8 cellular contexts compared by ENCODE assay signal in the genomic region with DNA sequence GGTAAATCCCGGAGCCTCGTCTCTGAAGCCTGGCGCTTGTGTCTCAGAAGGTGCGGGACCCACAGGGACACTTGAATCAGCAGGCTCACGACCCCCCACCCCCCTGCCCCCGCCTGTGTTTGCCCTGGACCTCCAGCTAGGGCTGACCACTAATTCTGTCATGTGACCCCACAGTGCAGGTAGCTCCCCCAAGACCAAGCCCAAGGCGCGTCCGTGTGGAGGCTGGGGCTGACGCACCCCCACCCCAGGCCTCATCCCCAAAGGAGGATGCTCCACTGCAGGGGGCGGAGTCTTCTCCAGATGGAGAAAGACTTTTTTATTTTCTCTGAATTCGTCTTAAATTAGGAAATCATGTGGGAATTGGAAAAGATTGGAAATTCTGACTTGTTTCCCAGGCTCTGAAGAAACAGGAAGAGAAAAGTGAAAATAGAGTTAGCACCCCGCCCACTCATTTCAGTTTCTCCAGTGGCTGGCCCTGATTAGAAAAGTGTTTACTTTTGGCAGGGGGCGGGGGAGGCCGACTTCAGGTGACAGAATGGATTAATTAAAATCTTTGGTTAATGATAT. TPM values are rescaled to one million over a fixed set of nuclear protein-coding genes. Genes with fewer than 3 reads are reported as not detected.
DNase-seq lines count a peak whose midpoint lies in the region; ATAC-seq, FAIRE-seq and TF ChIP-seq lines count a peak whose summit lies in the region.

No MANE protein-coding gene starts in this region.

- H3K23me2 ChIP-seq in H1 (ENCODE audit: low read depth, low read length) = peaks cover 11% of the 10 kb centered on the region; the same call in 1 of the 2 replicates

- H3K4me2 ChIP-seq in H1 (ENCODE audit: insufficient read depth in 1 of 2, low read depth in 2 of 2, low read length in 2 of 2) = peak overlapping the region; percentile 68 to 88

- FAIRE-seq in H1 (lab: Jason Lieb, UNC) = no peak

- H3K4me3 ChIP-seq in H1 (ENCODE audit: extremely low read depth in 1 of 4, insufficient read depth in 2 of 4, low read depth in 3 of 4, low read length in 4 of 4) (peak overlapping the region; percentile 81 to 86 (median 84)), lung (peak overlapping the region; percentile 79)

- H4K8ac ChIP-seq in H1 (ENCODE audit: extremely low read depth, insufficient read depth, low read length) = no peak overlapping the region

- peaks cover 3% of the 10 kb centered on the region; the same call in 1 of the 2 replicates for H3K79me1 ChIP-seq in H1 (ENCODE audit: low read depth, low read length)

- H3K9ac ChIP-seq in H1 (replicated peaks in 1 of 4; ENCODE audit: extremely low read depth in 1 of 4, low read depth in 3 of 4, low read length in 3 of 4) = peak overlapping the region in 3 of 4 experiments; percentile 52 to 72 (median 62); a peak in 4 of 7 replicates

- H3K36me3 Mint-ChIP-seq in WTC11 = peaks cover 20% of the 10 kb centered on the region

- H3K27me3 Mint-ChIP-seq in WTC11 (ENCODE audit: low read depth) = no peaks in the 10 kb centered on the region; the same call in 1 of the 2 replicates

- H2AFZ ChIP-seq in H1 (ENCODE audit: low read length) = peak overlapping the region; percentile 70

- no peak overlapping the region for H3K56ac ChIP-seq in H1 (replicated peaks; ENCODE audit: insufficient read length, low read depth, low read length)

- peaks cover 0 to 15% of the 10 kb centered on the region in 2 experiments; a peak in 1 of 4 replicates for H3K79me2 ChIP-seq in H1 (ENCODE audit: control insufficient read depth in 1 of 2, insufficient read depth in 2 of 2, low read length in 2 of 2)

- no peaks in the 10 kb centered on the region for H4K20me1 ChIP-seq in H1 (replicated peaks in 1 of 2; ENCODE audit: control insufficient read depth in 1 of 2, insufficient read depth in 2 of 2, low read length in 2 of 2)

- peak overlapping the region; percentile 71 for H3K27ac ChIP-seq in H1 (ENCODE audit: low read depth, low read length)
- H3K27ac ChIP-seq in lung (ENCODE audit: low read depth in 1 of 2, low read length in 1 of 2) = peak overlapping the region; percentile 94 to 99

- POLR2A ChIA-PET in WTC11 (lab: Charles Lee) = interaction anchor here (0.6 to 1.9 kb wide), 7 partner anchors 10 to 869 kb away, joined by 3 to 16 read pairs (median 5); partner anchors contain the start of genes MUS81, PCNX3 and RNASEH2C
- POLR2A ChIA-PET in H1 (lab: Charles Lee; ENCODE audit: partially characterized antibody) = interaction anchor here (0.6 to 8.9 kb wide), 13 partner anchors 10 to 435 kb away, joined by 3 to 58 read pairs (median 4); partner anchors contain the start of genes KAT5 and MUS81

- no peak for TF ChIP-seq EP300 in H1 (IDR thresholded peaks at IDR 0.05; ENCODE audit: borderline replicate concordance in 1 of 2, low read depth in 2 of 2, low read length in 2 of 2)

- H2BK20ac ChIP-seq in H1 (ENCODE audit: low read length) = no peak overlapping the region

- peaks cover 4% of the 10 kb centered on the region for H3K4me1 Mint-ChIP-seq in WTC11

- H3K27ac Mint-ChIP-seq in WTC11 = peak overlapping the region; percentile 46

- no peak for TF ChIP-seq CTCF in WTC11 (IDR thresholded peaks at IDR 0.05)
- TF ChIP-seq CTCF in H1 (IDR thresholded peaks at IDR 0.05; ENCODE audit: control extremely low read depth in 1 of 3, insufficient read depth in 1 of 3, low read depth in 1 of 3, low read length in 3 of 3) = no peak
- TF ChIP-seq CTCF in lung (IDR thresholded peaks at IDR 0.05; ENCODE audit: control extremely low read depth, extremely low read depth) = no peak

- TF ChIP-seq RAD21 in H1 (IDR thresholded peaks at IDR 0.05 in 1 of 2, conservative IDR thresholded peaks at IDR 0.05 in 1 of 2; ENCODE audit: low read depth in 2 of 2, low read length in 2 of 2) = no peak

- no peak overlapping the region for H3K4ac ChIP-seq in H1 (replicated peaks; ENCODE audit: insufficient read length, low read depth, low read length)

- H4K91ac ChIP-seq in H1 (replicated peaks; ENCODE audit: insufficient read length, low read length) = no peak overlapping the region

- CTCF ChIA-PET in WTC11 (lab: Charles Lee) (interaction anchor here (0.7 to 2.6 kb wide), 20 partner anchors 10 to 359 kb away, joined by 3 to 16 read pairs (median 4); partner anchors contain the start of genes CCDC85B, FIBP, KAT5 and MUS81), H1 (lab: Charles Lee; ENCODE audit: partially characterized antibody) (interaction anchor here (0.8 to 2.7 kb wide), 9 partner anchors 10 to 345 kb away, joined by 3 to 10 read pairs (median 3); partner anchors contain the start of gene FIBP)

- no peak overlapping the region for H2BK12ac ChIP-seq in H1 (ENCODE audit: low read depth, low read length)

- H3K4me1 ChIP-seq in H1 (replicated peaks in 1 of 4; ENCODE audit: control insufficient read depth in 3 of 4, insufficient read depth in 4 of 4, low read length in 3 of 4) (peaks cover 0 to 5% (median 2%) of the 10 kb centered on the region in 4 experiments; a peak in 4 of 7 replicates), lung (ENCODE audit: control insufficient read depth in 2 of 2, insufficient read depth in 2 of 2, low read length in 2 of 2) (peaks cover 0 to 6% of the 10 kb centered on the region in 2 donors)

- H3K36me3 ChIP-seq in H1 (ENCODE audit: control insufficient read depth in 2 of 4, insufficient read depth in 4 of 4, low read length in 3 of 4) (peaks cover 6 to 18% (median 14%) of the 10 kb centered on the region in 4 experiments; a peak in 7 of 8 replicates), lung (ENCODE audit: control insufficient read depth in 2 of 2, insufficient read depth in 2 of 2, low read length in 2 of 2) (peaks cover 0 to 27% of the 10 kb centered on the region in 2 donors)

- 16% methylated on average over 13 of the region's 15 CpGs; no CpG with 5 or more reads in 1 of the 2 experiments for WGBS in H1 (ENCODE audit: extremely low coverage in 1 of 2, insufficient coverage in 1 of 2, insufficient read length in 1 of 2, insufficient replicate concordance in 2 of 2, low coverage in 1 of 2, low lambda C conversion rate in 2 of 2, missing lambda C conversion rate in 1 of 2), 2 experiments
- WGBS in lung, 2 donors = 0 to 1% methylated on average over 15 of the region's 15 CpGs

- TF ChIP-seq POLR2A in H1 (IDR thresholded peaks at IDR 0.05; ENCODE audit: control extremely low read depth in 1 of 2, low read depth in 2 of 2, low read length in 2 of 2) = no peak

- peak overlapping the region; percentile 83; the same call in 1 of the 2 replicates for H2BK5ac ChIP-seq in H1 (ENCODE audit: low read depth, low read length)

- no peak overlapping the region for H3K23ac ChIP-seq in H1 (ENCODE audit: insufficient read length)

- peak; percentile 15 for ATAC-seq in HG03457 (IDR thresholded peaks at IDR 0.05; ENCODE audit: unreplicated experiment)
- ATAC-seq in WTC11 = no peak
- peak; percentile 31 for ATAC-seq in lung (ENCODE audit: insufficient read depth, low FRiP score)
- peak; percentile 29 for ATAC-seq in stimulated activated naive CD8-positive, alpha-beta T cell treated with anti-CD3 and anti-CD28 coated beads, Interleukin-15, Interleukin-2, amounts not matched to agents 100 U/mL and 50 U/mL, for 24 hours
- no peak for ATAC-seq in HG03039 (IDR thresholded peaks at IDR 0.05; ENCODE audit: unreplicated experiment)

- H3K14ac ChIP-seq in H1 (ENCODE audit: insufficient read length) = no peak overlapping the region

- H4K5ac ChIP-seq in H1 (ENCODE audit: insufficient read length, low read depth, low read length) = peak overlapping the region; percentile 8

- DNase-seq in activated effector memory CD4-positive, alpha-beta T cell treated with anti-CD3 and anti-CD28 coated beads, Interleukin-2, amount 50 U/mL, for 16 hours = peak; percentile 83
- no peak for DNase-seq in activated effector memory CD4-positive, alpha-beta T cell treated with Interleukin-2 at 50 U/mL for 16 hours
- DNase-seq in WTC11 (ENCODE audit: low spot score) = no peak
- no peak for DNase-seq in H1 (ENCODE audit: low read depth in 1 of 2, low spot score in 2 of 2)
- DNase-seq in lung (ENCODE audit: low spot score) = peak; percentile 56
- peak; percentile 65 for DNase-seq in stimulated activated naive CD8-positive, alpha-beta T cell treated with anti-CD3 and anti-CD28 coated beads, Interleukin-15, Interleukin-2, amounts not matched to agents 100 U/mL and 50 U/mL, for 24 hours

- H2BK15ac ChIP-seq in H1 (ENCODE audit: low read length) = no peak overlapping the region

- H2AK5ac ChIP-seq in H1 (ENCODE audit: low read depth, low read length) = no peak overlapping the region

- H3K18ac ChIP-seq in H1 (ENCODE audit: extremely low read depth, low read length) = no peak overlapping the region

- H2BK120ac ChIP-seq in H1 (replicated peaks; ENCODE audit: low read depth, low read length) = no peak overlapping the region

- peak overlapping the region; percentile 86 for H3K4me3 Mint-ChIP-seq in WTC11

- no peaks in the 10 kb centered on the region for H3K9me3 ChIP-seq in H1 (ENCODE audit: insufficient read depth in 2 of 2, low read depth in 1 of 2, low read length in 1 of 2)
- no peaks in the 10 kb centered on the region for H3K9me3 ChIP-seq in lung (ENCODE audit: control insufficient read depth in 2 of 2, insufficient read depth in 1 of 2, low read length in 1 of 2)

- H3K27me3 ChIP-seq in H1 (replicated peaks in 1 of 4; ENCODE audit: control insufficient read depth in 3 of 4, extremely low read depth in 1 of 4, insufficient read depth in 3 of 4, low read length in 3 of 4) (no peaks in the 10 kb centered on the region), lung (ENCODE audit: control insufficient read depth, insufficient read depth) (no peaks in the 10 kb centered on the region)

- no peaks in the 10 kb centered on the region for H3K9me3 Mint-ChIP-seq in WTC11

RNA-seq across cellular contexts. Expression of gene RELA, which starts 1.0 kb away (rescaled TPM):
- 26.3 to 35.1 TPM (median 29.0 TPM) in 3 replicates for total RNA-seq in WTC11 (2021)
- total RNA-seq in H1 (2021; fragmentation: NEBNext Ultra II Directional; extraction: Animal tissue kit (Norgen Biotek cat#: 25700)) = 25.5 and 27.5 TPM in 2 replicates
- polyA plus RNA-seq in H1 (2011; rRNA removed) = 21.9 and 28.8 TPM in 2 replicates
- polyA plus RNA-seq in H1 (2011; cell fraction: cytosol; rRNA removed) = 13.3 TPM
- polyA plus RNA-seq in H1 (2011; cell fraction: nucleus; rRNA removed) = 67.2 TPM
- 22.2 to 30.9 TPM (median 25.1 TPM) in 4 replicates for polyA plus RNA-seq in H1 (2012, experiment 1 of 2)
- polyA plus RNA-seq in H1 (2012, experiment 2 of 2) = 24.7 TPM
- 23.9 TPM for polyA plus RNA-seq in H1 (2013, experiment 1 of 2)
- polyA plus RNA-seq in H1 (2013, experiment 2 of 2) = 22.6 TPM
- polyA minus RNA-seq in H1 (2011; rRNA and poly(A)+ RNA removed) = 20.0 and 30.6 TPM in 2 replicates
- 13.8 TPM for polyA minus RNA-seq in H1 (2011; cell fraction: cytosol; rRNA and poly(A)+ RNA removed)
- 29.0 TPM for polyA minus RNA-seq in H1 (2011; cell fraction: nucleus; rRNA and poly(A)+ RNA removed)
- 10 to 100 TPM; 50.2 to 72.6 TPM for total RNA-seq in lung
- 10 to 100 TPM; 34.8 to 65.8 TPM for polyA plus RNA-seq in lung

RNA-seq across cellular contexts. Expression of gene SIPA1, which starts 25.8 kb away (rescaled TPM):
- total RNA-seq in WTC11 (2021) (63.3 to 71.7 TPM (median 65.4 TPM) in 3 replicates), lung (10 to 100 TPM; 39.7 to 82.8 TPM)
- total RNA-seq in H1 (2021; fragmentation: NEBNext Ultra II Directional; extraction: Animal tissue kit (Norgen Biotek cat#: 25700)) = 67.5 and 72.2 TPM in 2 replicates
- polyA plus RNA-seq in H1 (2011; rRNA removed) (35.3 and 59.2 TPM in 2 replicates), lung (100 to 1,000 TPM in 1 of 2 donors, 10 to 100 TPM in 1; 82.8 to 102 TPM)
- polyA plus RNA-seq in H1 (2011; cell fraction: cytosol; rRNA removed) = 35.5 TPM
- 111 TPM for polyA plus RNA-seq in H1 (2011; cell fraction: nucleus; rRNA removed)
- polyA plus RNA-seq in H1 (2012, experiment 1 of 2) = 26.3 to 53.9 TPM (median 48.6 TPM) in 4 replicates
- 37.6 TPM for polyA plus RNA-seq in H1 (2012, experiment 2 of 2)
- polyA plus RNA-seq in H1 (2013, experiment 1 of 2) = 74.5 TPM
- polyA plus RNA-seq in H1 (2013, experiment 2 of 2) = 69.1 TPM
- polyA minus RNA-seq in H1 (2011; rRNA and poly(A)+ RNA removed) = 17.6 and 30.3 TPM in 2 replicates
- polyA minus RNA-seq in H1 (2011; cell fraction: cytosol; rRNA and poly(A)+ RNA removed) = 39.3 TPM
- 48.9 TPM for polyA minus RNA-seq in H1 (2011; cell fraction: nucleus; rRNA and poly(A)+ RNA removed)

RNA-seq across cellular contexts. Expression of gene PCNX3, which starts 48.1 kb away (rescaled TPM):
- total RNA-seq in WTC11 (2021) (44.6 to 51.6 TPM (median 45.8 TPM) in 3 replicates), lung (10 to 100 TPM; 13.9 to 53.8 TPM)
- total RNA-seq in H1 (2021; fragmentation: NEBNext Ultra II Directional; extraction: Animal tissue kit (Norgen Biotek cat#: 25700)) = 38.8 and 39.4 TPM in 2 replicates
- polyA plus RNA-seq in H1 (2011; rRNA removed) (27.2 and 45.1 TPM in 2 replicates), lung (10 to 100 TPM; 16.1 to 24.8 TPM)
- polyA plus RNA-seq in H1 (2011; cell fraction: cytosol; rRNA removed) = 17.7 TPM
- polyA plus RNA-seq in H1 (2011; cell fraction: nucleus; rRNA removed) = 108 TPM
- polyA plus RNA-seq in H1 (2012, experiment 1 of 2) = 19.0 to 39.6 TPM (median 33.1 TPM) in 4 replicates
- 28.8 TPM for polyA plus RNA-seq in H1 (2012, experiment 2 of 2)
- polyA plus RNA-seq in H1 (2013, experiment 1 of 2) = 26.5 TPM
- polyA plus RNA-seq in H1 (2013, experiment 2 of 2) = 26.0 TPM
- polyA minus RNA-seq in H1 (2011; rRNA and poly(A)+ RNA removed) = 26.2 and 30.5 TPM in 2 replicates
- polyA minus RNA-seq in H1 (2011; cell fraction: cytosol; rRNA and poly(A)+ RNA removed) = 34.0 TPM
- 46.0 TPM for polyA minus RNA-seq in H1 (2011; cell fraction: nucleus; rRNA and poly(A)+ RNA removed)

RNA-seq across cellular contexts. Expression of gene KAT5, which starts 48.3 kb away (rescaled TPM):
- 44.9 to 56.6 TPM (median 46.0 TPM) in 3 replicates for total RNA-seq in WTC11 (2021)
- total RNA-seq in H1 (2021; fragmentation: NEBNext Ultra II Directional; extraction: Animal tissue kit (Norgen Biotek cat#: 25700)) = 36.4 and 37.4 TPM in 2 replicates
- polyA plus RNA-seq in H1 (2011; rRNA removed) = 26.7 and 35.0 TPM in 2 replicates
- polyA plus RNA-seq in H1 (2011; cell fraction: cytosol; rRNA removed) = 39.6 TPM
- polyA plus RNA-seq in H1 (2011; cell fraction: nucleus; rRNA removed) = 67.1 TPM
- polyA plus RNA-seq in H1 (2012, experiment 1 of 2) = 19.6 to 41.0 TPM (median 38.0 TPM) in 4 replicates
- 26.3 TPM for polyA plus RNA-seq in H1 (2012, experiment 2 of 2)
- polyA plus RNA-seq in H1 (2013, experiment 1 of 2) = 19.6 TPM
- 18.0 TPM for polyA plus RNA-seq in H1 (2013, experiment 2 of 2)
- polyA minus RNA-seq in H1 (2011; rRNA and poly(A)+ RNA removed) = 59.7 and 65.6 TPM in 2 replicates
- 28.3 TPM for polyA minus RNA-seq in H1 (2011; cell fraction: cytosol; rRNA and poly(A)+ RNA removed)
- 48.7 TPM for polyA minus RNA-seq in H1 (2011; cell fraction: nucleus; rRNA and poly(A)+ RNA removed)
- 10 to 100 TPM; 45.3 to 88.6 TPM for total RNA-seq in lung
- polyA plus RNA-seq in lung = 10 to 100 TPM; 70.0 to 95.3 TPM

RNA-seq across cellular contexts. Expression of gene MAP3K11, which starts 49.7 kb away (rescaled TPM):
- total RNA-seq in WTC11 (2021) = 46.1 to 56.1 TPM (median 52.8 TPM) in 3 replicates
- 44.6 and 48.4 TPM in 2 replicates for total RNA-seq in H1 (2021; fragmentation: NEBNext Ultra II Directional; extraction: Animal tissue kit (Norgen Biotek cat#: 25700))
- 30.3 and 45.8 TPM in 2 replicates for polyA plus RNA-seq in H1 (2011; rRNA removed)
- 27.4 TPM for polyA plus RNA-seq in H1 (2011; cell fraction: cytosol; rRNA removed)
- 44.3 TPM for polyA plus RNA-seq in H1 (2011; cell fraction: nucleus; rRNA removed)
- 33.6 to 39.5 TPM (median 37.5 TPM) in 4 replicates for polyA plus RNA-seq in H1 (2012, experiment 1 of 2)
- 31.2 TPM for polyA plus RNA-seq in H1 (2012, experiment 2 of 2)
- 28.0 TPM for polyA plus RNA-seq in H1 (2013, experiment 1 of 2)
- 25.0 TPM for polyA plus RNA-seq in H1 (2013, experiment 2 of 2)
- 17.7 and 26.1 TPM in 2 replicates for polyA minus RNA-seq in H1 (2011; rRNA and poly(A)+ RNA removed)
- polyA minus RNA-seq in H1 (2011; cell fraction: cytosol; rRNA and poly(A)+ RNA removed) = 28.2 TPM
- polyA minus RNA-seq in H1 (2011; cell fraction: nucleus; rRNA and poly(A)+ RNA removed) = 39.8 TPM
- 100 to 1,000 TPM in 1 of 2 donors, 10 to 100 TPM in 1; 60.0 to 108 TPM for total RNA-seq in lung
- polyA plus RNA-seq in lung = 10 to 100 TPM; 68.5 to 80.1 TPM

Comparison
In these comparisons a context has a peak if more than half of its experiments do, and no peak if none do; other contexts are left out.
1. DNase-seq: peak in activated effector memory CD4-positive, alpha-beta T cell treated with anti-CD3 and anti-CD28 coated beads, Interleukin-2, amount 50 U/mL, for 16 hours (single experiment), lung (single experiment) and stimulated activated naive CD8-positive, alpha-beta T cell treated with anti-CD3 and anti-CD28 coated beads, Interleukin-15, Interleukin-2, amounts not matched to agents 100 U/mL and 50 U/mL, for 24 hours (single experiment); none in activated effector memory CD4-positive, alpha-beta T cell treated with Interleukin-2 at 50 U/mL for 16 hours (single experiment), WTC11 (single experiment) and H1 (0 of 2).
2. ATAC-seq: peak in HG03457 (single experiment), lung (single experiment) and stimulated activated naive CD8-positive, alpha-beta T cell treated with anti-CD3 and anti-CD28 coated beads, Interleukin-15, Interleukin-2, amounts not matched to agents 100 U/mL and 50 U/mL, for 24 hours (single experiment); none in WTC11 (single experiment) and HG03039 (single experiment).